10 cellular contexts compared by ENCODE assay signal in the genomic region with DNA sequence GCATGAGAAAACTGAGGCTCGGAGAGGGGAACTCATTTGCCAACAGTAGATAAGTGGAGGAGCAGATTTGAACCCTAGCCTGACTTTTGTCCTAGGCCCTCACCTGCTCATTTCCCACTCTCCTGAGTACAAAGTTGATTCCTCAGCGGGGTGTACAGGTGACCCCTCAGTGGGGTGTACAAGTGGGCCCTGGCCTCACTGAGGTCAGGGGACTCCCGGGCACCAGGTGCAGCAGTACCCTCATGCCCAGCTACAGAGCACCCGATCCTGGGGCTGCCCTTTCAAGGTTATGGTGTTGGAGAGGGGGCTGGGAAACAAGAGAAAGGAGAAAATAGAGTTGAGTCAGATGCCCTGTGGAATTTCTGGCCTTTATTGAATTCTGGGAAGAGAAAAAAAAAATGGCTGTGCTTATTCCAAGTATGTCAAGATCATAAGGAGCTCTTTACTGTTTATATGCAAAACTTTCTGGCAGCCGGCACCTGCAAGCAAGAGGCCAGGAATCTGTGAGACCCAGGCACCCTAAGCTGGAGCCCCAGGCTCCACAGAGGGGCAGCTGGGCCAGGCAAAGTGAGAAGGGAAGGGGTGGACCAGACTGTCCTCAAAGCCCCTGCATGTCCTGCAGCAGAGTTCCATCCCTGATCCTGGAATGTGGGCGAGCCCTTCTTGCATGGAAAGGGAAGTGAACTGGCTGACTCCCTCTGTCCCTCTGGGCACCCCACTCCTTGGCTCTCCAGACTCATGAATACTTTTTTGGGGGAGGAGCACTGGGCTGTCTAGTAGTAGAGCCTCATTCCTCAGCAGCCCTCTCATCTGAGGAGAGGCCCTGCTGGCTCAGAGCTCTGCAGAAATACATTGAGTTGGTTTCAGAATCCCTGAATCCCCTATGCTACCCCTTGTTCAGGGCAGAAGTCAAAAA. TPM values are rescaled to one million over a fixed set of nuclear protein-coding genes. Genes with fewer than 3 reads are reported as not detected.
DNase-seq lines count a peak whose midpoint lies in the region; ATAC-seq, FAIRE-seq and TF ChIP-seq lines count a peak whose summit lies in the region.
"Had no signal": no experiment of that assay in that cellular context is flagged by ENCODE, and none has a peak within 500 bp of the region (broad histone marks: within the 10 kb centered on the region; RNA-seq: fewer than 3 reads in every experiment).

No MANE protein-coding gene starts in this region.

- CTCF ChIA-PET in activated CD4-positive, alpha-beta memory T cell treated with anti-CD3 and anti-CD28 coated beads for 36 hours (lab: Charles Lee), result no interaction called here
- CTCF ChIA-PET in CD8-positive, alpha-beta T cell (lab: Charles Lee), result interaction anchor here (1.5 kb wide), 1 partner anchor 14 kb away, joined by 4 read pairs; no protein-coding TSS in a partner anchor

- peaks cover 85% of the 10 kb centered on the region for H3K4me1 Mint-ChIP-seq in astrocyte (ENCODE audit: low read depth, unreplicated experiment)
- no peaks in the 10 kb centered on the region for H3K4me1 Mint-ChIP-seq in activated CD4-positive, alpha-beta memory T cell treated with anti-CD3 and anti-CD28 coated beads for 36 hours (ENCODE audit: low read depth)
- H3K4me1 Mint-ChIP-seq in CD8-positive, alpha-beta T cell (ENCODE audit: low read depth), result no peaks in the 10 kb centered on the region

- H3K36me3 ChIP-seq in astrocyte (ENCODE audit: insufficient read depth, low read length) (no peaks in the 10 kb centered on the region), smooth muscle cell (ENCODE audit: low read depth) (no peaks in the 10 kb centered on the region)
- H3K36me3 ChIP-seq in CD8-positive, alpha-beta T cell (ENCODE audit: insufficient read depth, low read length), result no peaks in the 10 kb centered on the region

- H3K9me3 ChIP-seq in astrocyte (ENCODE audit: insufficient read depth, low read depth, low read length) (no peaks in the 10 kb centered on the region), right cardiac atrium (ENCODE audit: control insufficient read depth, low read length) (no peaks in the 10 kb centered on the region), smooth muscle cell (replicated peaks; ENCODE audit: low read depth) (no peaks in the 10 kb centered on the region)
- H3K9me3 ChIP-seq in CD8-positive, alpha-beta T cell (ENCODE audit: low read length), result no peaks in the 10 kb centered on the region

- no peaks in the 10 kb centered on the region for H3K9me3 Mint-ChIP-seq in astrocyte (ENCODE audit: unreplicated experiment)
- H3K9me3 Mint-ChIP-seq in activated CD4-positive, alpha-beta memory T cell treated with anti-CD3 and anti-CD28 coated beads for 36 hours, result no peaks in the 10 kb centered on the region
- no peaks in the 10 kb centered on the region for H3K9me3 Mint-ChIP-seq in CD8-positive, alpha-beta T cell
- H3K9me3 Mint-ChIP-seq: activated T-cell treated with anti-CD3 and anti-CD28 coated beads, Interleukin-2, amount 50 U/mL, for 24 hours had no signal

- POLR2A ChIA-PET in activated CD4-positive, alpha-beta memory T cell treated with anti-CD3 and anti-CD28 coated beads for 36 hours (lab: Charles Lee), result no interaction called here
- POLR2A ChIA-PET in CD8-positive, alpha-beta T cell (lab: Charles Lee), result no interaction called here

- peak overlapping the region; percentile 19 for H2AFZ ChIP-seq in astrocyte (ENCODE audit: low read depth, low read length)
- H2AFZ ChIP-seq in smooth muscle cell (ENCODE audit: low read depth), result no peak overlapping the region

- H3K27ac ChIP-seq in astrocyte (ENCODE audit: low read depth, low read length) (peak overlapping the region; percentile 72), right cardiac atrium (ENCODE audit: low read length) (peak overlapping the region; percentile 59), smooth muscle cell (ENCODE audit: low read depth) (peak overlapping the region; percentile 70)
- H3K27ac ChIP-seq in CD8-positive, alpha-beta T cell (ENCODE audit: low read depth, low read length), result no peak overlapping the region

- H4K20me1 ChIP-seq in astrocyte (ENCODE audit: insufficient read depth, low read length), result no peaks in the 10 kb centered on the region
- H4K20me1 ChIP-seq in smooth muscle cell (ENCODE audit: low read depth), result no peaks in the 10 kb centered on the region

- TF ChIP-seq CTCF in astrocyte (IDR thresholded peaks at IDR 0.05; ENCODE audit: insufficient read depth, low read depth, low read length), result no peak
- TF ChIP-seq CTCF in smooth muscle cell (IDR thresholded peaks at IDR 0.05; ENCODE audit: borderline replicate concordance, insufficient read depth, poor library complexity, severe bottlenecking), result no peak
- TF ChIP-seq CTCF in CD8-positive, alpha-beta T cell (IDR thresholded peaks at IDR 0.05), result no peak

- H3K79me2 ChIP-seq in astrocyte (ENCODE audit: insufficient read depth, low read length) (no peaks in the 10 kb centered on the region), smooth muscle cell (ENCODE audit: low read depth) (no peaks in the 10 kb centered on the region)

- H3K4me1 ChIP-seq in astrocyte (ENCODE audit: insufficient read depth, low read length), result peaks cover 78% of the 10 kb centered on the region
- peaks cover 28% of the 10 kb centered on the region for H3K4me1 ChIP-seq in right cardiac atrium (ENCODE audit: control insufficient read depth, insufficient read depth, low read length)
- H3K4me1 ChIP-seq in smooth muscle cell (ENCODE audit: low read depth), result peaks cover 67% of the 10 kb centered on the region
- H3K4me1 ChIP-seq in CD8-positive, alpha-beta T cell (ENCODE audit: insufficient read depth, low read length), result no peaks in the 10 kb centered on the region

- H3K4me3 Mint-ChIP-seq in astrocyte (ENCODE audit: unreplicated experiment), result peak overlapping the region; percentile 54
- no peak overlapping the region for H3K4me3 Mint-ChIP-seq in activated CD4-positive, alpha-beta memory T cell treated with anti-CD3 and anti-CD28 coated beads for 36 hours
- H3K4me3 Mint-ChIP-seq in CD8-positive, alpha-beta T cell, result no peak overlapping the region
- H3K4me3 Mint-ChIP-seq: activated T-cell treated with anti-CD3 and anti-CD28 coated beads, Interleukin-2, amount 50 U/mL, for 24 hours had no signal

- peak overlapping the region; percentile 57 for H3K4me2 ChIP-seq in astrocyte (ENCODE audit: low read length)
- H3K4me2 ChIP-seq in smooth muscle cell, result peak overlapping the region; percentile 66

- FAIRE-seq in H54 (lab: Jason Lieb, UNC) (no peak), astrocyte (lab: Jason Lieb, UNC) (peak; percentile 23)
- FAIRE-seq: K562 had no signal

- no peaks in the 10 kb centered on the region for H3K27me3 Mint-ChIP-seq in astrocyte (ENCODE audit: low read depth, unreplicated experiment)
- peaks cover 3% of the 10 kb centered on the region for H3K27me3 Mint-ChIP-seq in activated CD4-positive, alpha-beta memory T cell treated with anti-CD3 and anti-CD28 coated beads for 36 hours
- H3K27me3 Mint-ChIP-seq in CD8-positive, alpha-beta T cell (ENCODE audit: low read depth), result peaks cover 3% of the 10 kb centered on the region

- peak overlapping the region; percentile 99 for H3K27ac Mint-ChIP-seq in astrocyte (ENCODE audit: unreplicated experiment)
- no peak overlapping the region for H3K27ac Mint-ChIP-seq in activated CD4-positive, alpha-beta memory T cell treated with anti-CD3 and anti-CD28 coated beads for 36 hours
- H3K27ac Mint-ChIP-seq in CD8-positive, alpha-beta T cell, result no peak overlapping the region
- H3K27ac Mint-ChIP-seq: activated T-cell treated with anti-CD3 and anti-CD28 coated beads, Interleukin-2, amount 50 U/mL, for 24 hours had no signal

- peaks cover 57% of the 10 kb centered on the region for H3F3A ChIP-seq in smooth muscle cell (ENCODE audit: low read depth)

- DNase-seq in H54 (ENCODE audit: insufficient read length, low spot score), result no peak
- peak; percentile 79 for DNase-seq in astrocyte (ENCODE audit: low read depth)
- DNase-seq in right cardiac atrium, result peak in 1 of 3 donors; percentile 79
- DNase-seq in smooth muscle cell (lab: John Stamatoyannopoulos, UW; ENCODE audit: unreplicated experiment), result no peak
- DNase-seq in activated CD4-positive, alpha-beta memory T cell treated with anti-CD3 and anti-CD28 coated beads for 36 hours, result no peak
- no peak for DNase-seq in inferior parietal cortex (ENCODE audit: extremely low spot score)
- no peak for DNase-seq in CD8-positive, alpha-beta T cell
- DNase-seq: activated T-cell treated with anti-CD3 and anti-CD28 coated beads, Interleukin-2, amount 50 U/mL, for 24 hours had no signal

- intact Hi-C loops in right cardiac atrium (cut with DNase I), result no loop called here
- intact Hi-C loops in activated CD4-positive, alpha-beta memory T cell treated with anti-CD3 and anti-CD28 coated beads for 36 hours (cut with micrococcal nuclease), result no loop called here
- intact Hi-C loops in CD8-positive, alpha-beta T cell (cut with DNase I, micrococcal nuclease), result no loop called here

- peak; percentile 62 to 77 for ATAC-seq in right cardiac atrium
- no peak for ATAC-seq in HG03439 (IDR thresholded peaks at IDR 0.05; ENCODE audit: unreplicated experiment)
- ATAC-seq in CD8-positive, alpha-beta T cell, result no peak
- ATAC-seq: K562 had no signal

- H3K36me3 Mint-ChIP-seq in astrocyte (ENCODE audit: low read depth, unreplicated experiment), result no peaks in the 10 kb centered on the region
- no peaks in the 10 kb centered on the region for H3K36me3 Mint-ChIP-seq in activated CD4-positive, alpha-beta memory T cell treated with anti-CD3 and anti-CD28 coated beads for 36 hours
- no peaks in the 10 kb centered on the region for H3K36me3 Mint-ChIP-seq in CD8-positive, alpha-beta T cell

- H3K4me3 ChIP-seq in astrocyte (ENCODE audit: insufficient read depth, low read depth, low read length) (no peak overlapping the region), right cardiac atrium (ENCODE audit: low read length) (no peak overlapping the region), smooth muscle cell (no peak overlapping the region)
- H3K4me3 ChIP-seq in CD8-positive, alpha-beta T cell (ENCODE audit: low read depth, low read length), result no peak overlapping the region
- H3K4me3 ChIP-seq: K562 had no signal

- TF ChIP-seq POLR2A in H54 (IDR thresholded peaks at IDR 0.05; ENCODE audit: low read depth, low read length), result 0 out of 2 replicates have a peak, but pooled peaks have one; percentile 22

- WGBS in right cardiac atrium, result 58% methylated on average over 6 of the region's 6 CpGs
- WGBS in smooth muscle cell (ENCODE audit: low lambda C conversion rate), result 63% methylated on average over 6 of the region's 6 CpGs

- H3K9ac ChIP-seq in astrocyte (ENCODE audit: low read length) (peak overlapping the region; percentile 58), smooth muscle cell (ENCODE audit: low read depth) (no peak overlapping the region)

- no peaks in the 10 kb centered on the region for H3K27me3 ChIP-seq in astrocyte (ENCODE audit: insufficient read depth, low read length)
- H3K27me3 ChIP-seq in right cardiac atrium (ENCODE audit: control insufficient read depth, insufficient read depth), result no peaks in the 10 kb centered on the region
- H3K27me3 ChIP-seq in smooth muscle cell (ENCODE audit: low read depth), result no peaks in the 10 kb centered on the region
- H3K27me3 ChIP-seq in CD8-positive, alpha-beta T cell (ENCODE audit: insufficient read depth, low read length), result no peaks in the 10 kb centered on the region

RNA-seq across cellular contexts. Expression of gene AMOTL2, which starts 43.1 kb away (rescaled TPM):
- total RNA-seq in astrocyte (150 and 197 TPM in 2 replicates), right cardiac atrium (10 to 100 TPM; 44.6 to 57.6 (median 47.6) TPM), smooth muscle cell (103 and 114 TPM in 2 replicates)
- polyA plus RNA-seq in right cardiac atrium (22.9 TPM), smooth muscle cell (92.1 and 109 TPM in 2 replicates)
- under 1 TPM; 0.12 to 0.39 TPM for total RNA-seq in activated CD4-positive, alpha-beta memory T cell treated with anti-CD3 and anti-CD28 coated beads for 36 hours
- not detected for total RNA-seq in CD8-positive, alpha-beta T cell

Comparison
In these comparisons a context has a peak if more than half of its experiments do, and no peak if none do; other contexts are left out.
1. ATAC-seq: peak in right cardiac atrium (2 of 2); none in HG03439 (single experiment) and CD8-positive, alpha-beta T cell (single experiment).
2. RNA of gene AMOTL2, which starts 43.1 kb away (total RNA-seq): 150 to 197 TPM in astrocyte, 103 to 114 TPM in smooth muscle cell and 44.6 to 57.6 TPM in right cardiac atrium; 0.12 to 0.39 TPM in activated CD4-positive, alpha-beta memory T cell treated with anti-CD3 and anti-CD28 coated beads for 36 hours and not detected in CD8-positive, alpha-beta T cell; every median in the first group is over 10 times any median in the second.